ENCODE assay signal across 15 cellular contexts in the genomic region with DNA sequence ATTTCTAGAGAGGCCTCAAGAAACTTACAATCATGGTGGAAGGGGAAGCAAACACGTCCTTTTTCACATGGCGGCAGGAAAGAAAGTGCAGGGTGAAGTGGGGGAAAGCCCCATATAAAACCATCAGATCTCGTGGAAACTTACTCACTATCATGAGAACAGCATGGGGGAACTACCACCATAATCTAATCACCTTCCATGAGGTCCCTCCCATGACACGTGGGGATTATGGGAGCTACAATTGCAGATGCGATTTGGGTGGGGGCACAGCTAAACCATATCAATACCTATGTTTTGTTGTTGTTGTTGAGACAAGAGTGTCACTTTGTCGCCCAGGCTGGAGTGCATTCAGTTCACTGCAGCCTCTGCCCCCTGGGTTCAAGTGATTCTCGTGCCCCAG. TPM values are rescaled to one million over a fixed set of nuclear protein-coding genes. Genes with fewer than 3 reads are reported as not detected.
DNase-seq lines count a peak whose midpoint lies in the region; ATAC-seq and TF ChIP-seq lines count a peak whose summit lies in the region.
"Had no signal": no experiment of that assay in that cellular context is flagged by ENCODE, and none has a peak within 500 bp of the region (broad histone marks: within the 10 kb centered on the region; RNA-seq: fewer than 3 reads in every experiment).

No MANE protein-coding gene starts in this region.

- H3K36me3 ChIP-seq in lower lobe of right lung = peaks cover 11% of the 10 kb centered on the region
- H3K36me3 ChIP-seq: neural progenitor cell, right lobe of liver had no signal

- no peak for TF ChIP-seq CTCF in lower lobe of right lung (IDR thresholded peaks at IDR 0.05)

- no peaks in the 10 kb centered on the region for H3K9me3 ChIP-seq in lower lobe of right lung
- H3K9me3 ChIP-seq: right lobe of liver, upper lobe of right lung had no signal

- H3K27me3 ChIP-seq in lower lobe of right lung (ENCODE audit: low read depth) = no peaks in the 10 kb centered on the region
- H3K27me3 ChIP-seq: neural progenitor cell, right lobe of liver, upper lobe of right lung had no signal

- peak; percentile 46 for DNase-seq in stimulated activated naive CD4-positive, alpha-beta T cell treated with Interleukin-2 at 50 U/mL for 16 hours (lab: John Stamatoyannopoulos, UW)
- DNase-seq in stimulated activated naive CD4-positive, alpha-beta T cell (lab: John Stamatoyannopoulos, UW) = no peak
- peak; percentile 15 for DNase-seq in activated T-helper 9 cell treated with anti-CD3 and anti-CD28 coated beads, Interleukin-2, amount 50 U/mL, for 16 hours (ENCODE audit: low read depth)
- peak; percentile 35 to 53 (median 44) for DNase-seq in stimulated activated CD4-positive, alpha-beta T cell treated with anti-CD3 and anti-CD28 coated beads, Interleukin-12 subunit alpha, Interleukin-12 subunit beta, amount 100 ng/mL, for 48 hours (ENCODE audit: low read depth in 2 of 3, low spot score in 1 of 3)
- DNase-seq in NCI-H2196 treated with DMSO at 0.1 percent for 48 hours (lab: John Stamatoyannopoulos, UW; ENCODE audit: unreplicated experiment) (no peak), lower lobe of right lung (no peak), SKM-1 treated with dmso at 0.1 percent for 144 hours (lab: John Stamatoyannopoulos, UW; ENCODE audit: unreplicated experiment) (no peak)
- DNase-seq: IMR-90, NCI-H2171 treated with DMSO at 0.1 percent for 48 hours, PC-9, right lobe of liver, upper lobe of right lung had no signal

- TF ChIP-seq POLR2A in GM18505 (IDR thresholded peaks at IDR 0.05; ENCODE audit: borderline replicate concordance, extremely low read depth, insufficient read depth, insufficient read length) = no peak

- no peak overlapping the region for H3K27ac ChIP-seq in lower lobe of right lung
- H3K27ac ChIP-seq: neural progenitor cell, PC-9, right lobe of liver, upper lobe of right lung had no signal

- no peak for ATAC-seq in GM18505 (IDR thresholded peaks at IDR 0.05; ENCODE audit: unreplicated experiment)
- no peak for ATAC-seq in lower lobe of right lung
- ATAC-seq: right lobe of liver, upper lobe of right lung had no signal

- peaks cover 7% of the 10 kb centered on the region for H3K4me1 ChIP-seq in lower lobe of right lung
- H3K4me1 ChIP-seq: neural progenitor cell, upper lobe of right lung had no signal

- intact Hi-C loops in lower lobe of right lung (cut with DNase I) = no loop called here

- no peak overlapping the region for H3K4me3 ChIP-seq in lower lobe of right lung
- H3K4me3 ChIP-seq: lung, neural progenitor cell, PC-9, right lobe of liver, upper lobe of right lung had no signal

RNA-seq across cellular contexts. Expression of gene SFI1, which starts 29.9 kb away (rescaled TPM):
- 37.5 TPM for total RNA-seq in lower lobe of right lung

RNA-seq across cellular contexts. Expression of gene EIF4ENIF1, which starts 36.6 kb away (rescaled TPM):
- 31.5 TPM for total RNA-seq in lower lobe of right lung

Comparison
In these comparisons a context has a peak if more than half of its experiments do, and no peak if none do; other contexts are left out.
1. DNase-seq: peak in stimulated activated naive CD4-positive, alpha-beta T cell treated with Interleukin-2 at 50 U/mL for 16 hours (single experiment), activated T-helper 9 cell treated with anti-CD3 and anti-CD28 coated beads, Interleukin-2, amount 50 U/mL, for 16 hours (single experiment) and stimulated activated CD4-positive, alpha-beta T cell treated with anti-CD3 and anti-CD28 coated beads, Interleukin-12 subunit alpha, Interleukin-12 subunit beta, amount 100 ng/mL, for 48 hours (3 of 3); none in stimulated activated naive CD4-positive, alpha-beta T cell (0 of 6), NCI-H2196 treated with DMSO at 0.1 percent for 48 hours (single experiment), lower lobe of right lung (single experiment) and SKM-1 treated with dmso at 0.1 percent for 144 hours (single experiment).